8 cellular contexts compared by ENCODE assay signal in the genomic region with DNA sequence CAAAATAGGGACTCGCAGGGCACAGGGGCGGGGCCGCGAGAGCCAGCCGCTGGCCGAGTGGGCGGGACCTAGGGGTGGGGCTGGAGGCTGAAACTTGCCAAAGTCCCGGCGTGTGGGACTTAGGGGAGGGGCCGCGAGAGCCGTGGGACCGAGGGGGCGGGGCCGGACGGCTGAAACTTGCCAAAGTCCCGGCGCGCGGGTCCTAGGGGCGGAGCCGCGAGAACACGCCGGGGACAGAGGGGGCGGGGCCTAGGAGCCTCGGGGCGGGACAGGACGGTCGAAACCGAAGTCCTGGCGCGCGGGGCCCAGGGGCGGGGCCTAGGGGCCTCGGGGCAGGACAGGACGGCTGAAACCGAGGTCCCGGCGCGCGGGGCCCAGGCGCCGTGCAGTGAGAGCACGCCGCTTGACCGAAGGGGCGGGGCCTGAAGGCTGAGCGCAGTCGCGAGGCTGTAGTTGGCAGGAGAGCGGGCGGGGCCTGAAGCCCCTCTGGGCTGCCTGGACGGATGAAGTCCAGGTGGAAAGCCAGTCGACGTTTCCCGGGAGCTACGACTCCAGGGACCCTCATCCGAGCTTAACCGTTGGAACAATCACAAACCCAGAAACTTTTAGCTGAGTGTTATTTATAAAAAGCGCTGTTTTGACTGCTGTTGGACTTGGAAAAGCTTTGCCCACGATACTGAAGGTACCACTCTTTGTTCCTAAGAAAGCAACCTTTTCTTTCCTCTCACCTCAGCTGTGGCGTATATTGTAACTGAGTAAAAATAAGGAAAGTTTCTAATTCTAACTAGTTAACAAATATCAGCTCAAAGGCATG. TPM values are rescaled to one million over a fixed set of nuclear protein-coding genes. Genes with fewer than 3 reads are reported as not detected.
DNase-seq lines count a peak whose midpoint lies in the region; ATAC-seq and TF ChIP-seq lines count a peak whose summit lies in the region.

No MANE protein-coding gene starts in this region.

- H3K4me3 ChIP-seq in ectodermal cell (ENCODE audit: insufficient read depth, low read depth, low read length) (peak overlapping the region; percentile 93), lung (no peak overlapping the region)

- H3K27ac Mint-ChIP-seq in CD4-positive, alpha-beta T cell: peak overlapping the region; percentile 83
- H3K27ac Mint-ChIP-seq in activated CD4-positive, alpha-beta memory T cell treated with anti-CD3 and anti-CD28 coated beads, Interleukin-2, amount 10 ng/mL, durations not matched to agents 7 days and 5 days: peak overlapping the region; percentile 93

- H3K4me3 Mint-ChIP-seq in CD4-positive, alpha-beta T cell: peak overlapping the region; percentile 94
- H3K4me3 Mint-ChIP-seq in activated CD4-positive, alpha-beta memory T cell treated with anti-CD3 and anti-CD28 coated beads, Interleukin-2, amount 10 ng/mL, durations not matched to agents 7 days and 5 days: peak overlapping the region; percentile 98

- H3K27me3 ChIP-seq in CD4-positive, alpha-beta T cell (ENCODE audit: control insufficient read depth, insufficient read depth, low read length): no peaks in the 10 kb centered on the region
- H3K27me3 ChIP-seq in ectodermal cell (ENCODE audit: control insufficient read depth, insufficient read depth, low read length, poor library complexity, severe bottlenecking): peaks cover 8% of the 10 kb centered on the region
- no peaks in the 10 kb centered on the region for H3K27me3 ChIP-seq in lung (ENCODE audit: control insufficient read depth, insufficient read depth)

- 1 to 2% methylated on average over 61 to 62 of the region's 63 CpGs for WGBS in ectodermal cell, 2 experiments
- WGBS in lung, 2 donors: 1% methylated on average over 62 to 63 of the region's 63 CpGs

- no peaks in the 10 kb centered on the region for H3K27me3 Mint-ChIP-seq in CD4-positive, alpha-beta T cell
- peaks cover 9% of the 10 kb centered on the region for H3K27me3 Mint-ChIP-seq in activated CD4-positive, alpha-beta memory T cell treated with anti-CD3 and anti-CD28 coated beads, Interleukin-2, amount 10 ng/mL, durations not matched to agents 7 days and 5 days

- H3K9me3 Mint-ChIP-seq in CD4-positive, alpha-beta T cell: no peaks in the 10 kb centered on the region
- no peaks in the 10 kb centered on the region for H3K9me3 Mint-ChIP-seq in activated CD4-positive, alpha-beta memory T cell treated with anti-CD3 and anti-CD28 coated beads, Interleukin-2, amount 10 ng/mL, durations not matched to agents 7 days and 5 days

- intact Hi-C loops in CD4-positive, alpha-beta T cell (cut with DNase I, micrococcal nuclease): loop anchor here in 1 of 2 experiments (2.0 to 10.0 kb wide), 3 partner anchors 503 to 1695 kb away; a partner anchor contains a TSS

- H3K36me3 Mint-ChIP-seq in CD4-positive, alpha-beta T cell (ENCODE audit: low read depth): peaks cover 11% of the 10 kb centered on the region
- peaks cover 33% of the 10 kb centered on the region for H3K36me3 Mint-ChIP-seq in activated CD4-positive, alpha-beta memory T cell treated with anti-CD3 and anti-CD28 coated beads, Interleukin-2, amount 10 ng/mL, durations not matched to agents 7 days and 5 days (ENCODE audit: low read depth)

- H3K4me1 ChIP-seq in ectodermal cell (ENCODE audit: control insufficient read depth, insufficient read depth, low read length) (peaks cover 12% of the 10 kb centered on the region), lung (ENCODE audit: control insufficient read depth in 2 of 2, insufficient read depth in 2 of 2, low read length in 2 of 2) (peaks cover 2 to 14% of the 10 kb centered on the region in 2 donors)

- H3K9me3 ChIP-seq in CD4-positive, alpha-beta T cell (ENCODE audit: control insufficient read depth, low read length): no peaks in the 10 kb centered on the region
- no peaks in the 10 kb centered on the region for H3K9me3 ChIP-seq in ectodermal cell (ENCODE audit: control insufficient read depth, low read length)
- H3K9me3 ChIP-seq in lung (ENCODE audit: control insufficient read depth in 2 of 2, insufficient read depth in 1 of 2, low read length in 1 of 2): no peaks in the 10 kb centered on the region

- H3K36me3 ChIP-seq in ectodermal cell (ENCODE audit: control insufficient read depth, insufficient read depth, low read length) (no peaks in the 10 kb centered on the region), lung (ENCODE audit: control insufficient read depth in 2 of 2, insufficient read depth in 2 of 2, low read length in 2 of 2) (no peaks in the 10 kb centered on the region)

- CTCF ChIA-PET in CD4-positive, alpha-beta T cell (lab: Charles Lee): interaction anchor here (0.6 kb wide), 1 partner anchor 12 kb away, joined by 5 read pairs; no protein-coding TSS in a partner anchor
- CTCF ChIA-PET in activated CD4-positive, alpha-beta memory T cell treated with anti-CD3 and anti-CD28 coated beads, Interleukin-2, amount 10 ng/mL, durations not matched to agents 7 days and 5 days (lab: Charles Lee): interaction anchor here (1.7 kb wide), 1 partner anchor 15 kb away, joined by 5 read pairs; no protein-coding TSS in a partner anchor

- DNase-seq in CD4-positive, alpha-beta T cell: peak; percentile 83 to 98 (median 94)
- DNase-seq in NCI-H82 treated with DMSO at 0.1 percent for 48 hours (lab: John Stamatoyannopoulos, UW; ENCODE audit: unreplicated experiment) (peak; percentile 95), lung (ENCODE audit: low spot score) (peak; percentile 100)
- DNase-seq in activated CD4-positive, alpha-beta memory T cell treated with anti-CD3 and anti-CD28 coated beads, Interleukin-2, amount 10 ng/mL, durations not matched to agents 7 days and 5 days: peak; percentile 100
- DNase-seq in stimulated activated CD4-positive, alpha-beta T cell treated with anti-CD3 and anti-CD28 coated beads, TNF-alpha, amount 100 ng/mL, for 24 hours (ENCODE audit: low read depth in 3 of 3): peak; percentile 98 to 100 (median 98)

- H3K4me1 Mint-ChIP-seq in CD4-positive, alpha-beta T cell (ENCODE audit: low read depth): peaks cover 41% of the 10 kb centered on the region
- H3K4me1 Mint-ChIP-seq in activated CD4-positive, alpha-beta memory T cell treated with anti-CD3 and anti-CD28 coated beads, Interleukin-2, amount 10 ng/mL, durations not matched to agents 7 days and 5 days: peaks cover 38% of the 10 kb centered on the region

- POLR2A ChIA-PET in CD4-positive, alpha-beta T cell (lab: Charles Lee): interaction anchor here (0.6 to 1.5 kb wide), 5 partner anchors 8 to 1526 kb away, joined by 3 to 5 read pairs (median 3); a partner anchor contains a TSS
- POLR2A ChIA-PET in activated CD4-positive, alpha-beta memory T cell treated with anti-CD3 and anti-CD28 coated beads, Interleukin-2, amount 10 ng/mL, durations not matched to agents 7 days and 5 days (lab: Charles Lee): interaction anchor here (0.8 to 4.2 kb wide), 9 partner anchors 8 to 502 kb away, joined by 3 to 35 read pairs (median 4); a partner anchor contains a TSS

- TF ChIP-seq CTCF in CD4-positive, alpha-beta T cell (IDR thresholded peaks at IDR 0.05): no peak
- TF ChIP-seq CTCF in lung (IDR thresholded peaks at IDR 0.05; ENCODE audit: control extremely low read depth, extremely low read depth): no peak

- peak overlapping the region; percentile 65 for H3K27ac ChIP-seq in CD4-positive, alpha-beta T cell (ENCODE audit: low read depth, low read length)
- H3K27ac ChIP-seq in ectodermal cell (ENCODE audit: insufficient read depth, low read depth, low read length, poor library complexity, severe bottlenecking) (peak overlapping the region; percentile 88), lung (ENCODE audit: low read depth in 1 of 2, low read length in 1 of 2) (peak overlapping the region; percentile 30 to 48)

- ATAC-seq in CD4-positive, alpha-beta T cell (ENCODE audit: poor library complexity): peak; percentile 70
- ATAC-seq in GM19438 (IDR thresholded peaks at IDR 0.05; ENCODE audit: low read depth, unreplicated experiment): peak; percentile 72
- peak; percentile 87 for ATAC-seq in HG03571 (IDR thresholded peaks at IDR 0.05; ENCODE audit: unreplicated experiment)
- ATAC-seq in lung (ENCODE audit: insufficient read depth, low FRiP score): peak; percentile 95

RNA-seq across cellular contexts. Expression of a gene that starts 0.5 kb away (rescaled TPM):
- 1 to 10 TPM; 4.4 to 5.2 TPM for total RNA-seq in CD4-positive, alpha-beta T cell
- 10 to 100 TPM; 43.7 to 47.4 TPM for total RNA-seq in activated CD4-positive, alpha-beta memory T cell treated with anti-CD3 and anti-CD28 coated beads, Interleukin-2, amount 10 ng/mL, durations not matched to agents 7 days and 5 days
- 16.3 TPM for polyA plus RNA-seq in ectodermal cell (2013, experiment 1 of 4)
- 20.8 TPM for polyA plus RNA-seq in ectodermal cell (2013, experiment 2 of 4)
- polyA plus RNA-seq in ectodermal cell (2013, experiment 3 of 4): 15.9 TPM
- polyA plus RNA-seq in ectodermal cell (2013, experiment 4 of 4): 17.0 TPM
- total RNA-seq in lung: 10 to 100 TPM; 14.2 to 33.7 TPM
- polyA plus RNA-seq in lung: 1 to 10 TPM; 1.9 to 2.2 TPM
